In genomic region chr15:101390462-101390861, GRCh38 we compare ENCODE assay signal across 18 cellular contexts.
DNase-seq lines count a peak whose midpoint lies in the region; ATAC-seq and TF ChIP-seq lines count a peak whose summit lies in the region.
"Had no signal": no experiment of that assay in that cellular context is flagged by ENCODE, and none has a peak within 500 bp of the region (broad histone marks: within the 10 kb centered on the region; RNA-seq: fewer than 3 reads in every experiment).

No MANE protein-coding gene starts in this region.

- H3K4me1 ChIP-seq in upper lobe of right lung: no peaks in the 10 kb centered on the region
- H3K4me1 ChIP-seq: Caco-2 had no signal

- H3K27ac ChIP-seq in WERI-Rb-1 (peak overlapping the region; percentile 67), upper lobe of right lung (no peak overlapping the region)
- H3K27ac ChIP-seq: 22Rv1, C4-2B had no signal

- H3K36me3 ChIP-seq in WERI-Rb-1 (no peaks in the 10 kb centered on the region), upper lobe of right lung (no peaks in the 10 kb centered on the region)

- no peaks in the 10 kb centered on the region for H3K4me1 Mint-ChIP-seq in nephron progenitor cell

- H3K27me3 Mint-ChIP-seq in nephron progenitor cell (ENCODE audit: low read depth, poor library complexity): peaks cover 24% of the 10 kb centered on the region

- no peak for ATAC-seq in upper lobe of right lung
- ATAC-seq in GM21529 (IDR thresholded peaks at IDR 0.05; ENCODE audit: unreplicated experiment): no peak
- ATAC-seq: GM23338, HCT116 had no signal

- peak; percentile 36 for DNase-seq in NCI-H82 (lab: John Stamatoyannopoulos, UW)
- no peak for DNase-seq in NCI-H82 treated with DMSO at 0.1 percent for 48 hours (lab: John Stamatoyannopoulos, UW; ENCODE audit: unreplicated experiment)
- peak; percentile 67 for DNase-seq in WERI-Rb-1
- no peak for DNase-seq in nephron progenitor cell
- DNase-seq in upper lobe of right lung: peak; percentile 39
- DNase-seq in NCI-H1694 treated with DMSO at 0.1 percent for 48 hours (lab: John Stamatoyannopoulos, UW): no peak
- DNase-seq in NCI-H2196 treated with DMSO at 0.1 percent for 48 hours (lab: John Stamatoyannopoulos, UW; ENCODE audit: unreplicated experiment): no peak
- DNase-seq: Caco-2; CD4-positive, alpha-beta T cell; GDM1; H7; HFFc6; IMR-90 had no signal

- no peak overlapping the region for H3K4me3 ChIP-seq in WERI-Rb-1 (ENCODE audit: low read depth, low read length)
- no peak overlapping the region for H3K4me3 ChIP-seq in upper lobe of right lung
- H3K4me3 ChIP-seq: GM23338 had no signal

- no peak overlapping the region for H3K4me3 Mint-ChIP-seq in nephron progenitor cell
- H3K4me3 Mint-ChIP-seq: CD4-positive, alpha-beta T cell; GM23338; HFFc6 had no signal

- no peaks in the 10 kb centered on the region for H3K9me3 Mint-ChIP-seq in nephron progenitor cell
- H3K9me3 Mint-ChIP-seq: CD4-positive, alpha-beta T cell; GM23338; HFFc6 had no signal

- H3K9me3 ChIP-seq in WERI-Rb-1 (ENCODE audit: severe bottlenecking): no peaks in the 10 kb centered on the region
- no peaks in the 10 kb centered on the region for H3K9me3 ChIP-seq in upper lobe of right lung
- H3K9me3 ChIP-seq: Caco-2 had no signal

- H3K27me3 ChIP-seq in WERI-Rb-1 (ENCODE audit: insufficient read depth, low read depth, severe bottlenecking) (no peaks in the 10 kb centered on the region), upper lobe of right lung (no peaks in the 10 kb centered on the region)

- TF ChIP-seq CTCF in WERI-Rb-1 (IDR thresholded peaks at IDR 0.05; ENCODE audit: low read depth, low read length) (no peak), nephron progenitor cell (IDR thresholded peaks at IDR 0.05) (no peak), upper lobe of right lung (IDR thresholded peaks at IDR 0.05) (no peak)

- intact Hi-C loops in upper lobe of right lung (cut with DNase I): no loop called here

- H3K36me3 Mint-ChIP-seq in nephron progenitor cell (ENCODE audit: low read depth): no peaks in the 10 kb centered on the region

- peak overlapping the region; percentile 48 for H3K27ac Mint-ChIP-seq in nephron progenitor cell
- H3K27ac Mint-ChIP-seq: CD4-positive, alpha-beta T cell; HFFc6 had no signal

Comparison
In these comparisons a context has a peak if more than half of its experiments do, and no peak if none do; other contexts are left out.
1. DNase-seq: peak in NCI-H82 (single experiment), WERI-Rb-1 (single experiment) and upper lobe of right lung (single experiment); none in NCI-H82 treated with DMSO at 0.1 percent for 48 hours (single experiment), nephron progenitor cell (single experiment), NCI-H1694 treated with DMSO at 0.1 percent for 48 hours (single experiment) and NCI-H2196 treated with DMSO at 0.1 percent for 48 hours (single experiment).